ENCODE assay signal across 8 cellular contexts in genomic region chr2:74003494-74004211, GRCh38. TPM values are rescaled to one million over a fixed set of nuclear protein-coding genes. Genes with fewer than 3 reads are reported as not detected.
DNase-seq lines count a peak whose midpoint lies in the region; ATAC-seq, FAIRE-seq and TF ChIP-seq lines count a peak whose summit lies in the region.

No MANE protein-coding gene starts in this region.

- peaks cover 47 to 50% of the 10 kb centered on the region in 2 experiments for H3K4me1 ChIP-seq in K562 (replicated peaks in 1 of 2; ENCODE audit: control insufficient read depth in 2 of 2, insufficient read depth in 2 of 2, low read length in 2 of 2)
- H3K4me1 ChIP-seq in mesendoderm (ENCODE audit: control insufficient read depth, low read depth, low read length) = peaks cover 31% of the 10 kb centered on the region

- peaks cover 35% of the 10 kb centered on the region for H3K79me1 ChIP-seq in mesendoderm (ENCODE audit: low read length)

- peak overlapping the region; percentile 43 for H3K56ac ChIP-seq in mesendoderm (ENCODE audit: low read length)

- TF ChIP-seq CTCF in K562 (IDR thresholded peaks at IDR 0.05 in 2 of 3, conservative IDR thresholded peaks at IDR 0.05 in 1 of 3; ENCODE audit: insufficient read depth in 2 of 3, low read depth in 1 of 3, low read length in 3 of 3) = no peak

- in situ Hi-C loops in K562 (cut with MboI) = no loop called here

- H3K9me3 ChIP-seq in K562 (replicated peaks; ENCODE audit: control insufficient read depth, insufficient read depth, low read depth, low read length) = no peaks in the 10 kb centered on the region

- no peaks in the 10 kb centered on the region; the same call in 1 of the 2 replicates for H4K20me1 ChIP-seq in K562 (replicated peaks; ENCODE audit: control insufficient read depth, insufficient read depth, low read length)

- FAIRE-seq in K562 (lab: Jason Lieb, UNC) = peak; percentile 94

- H3K27me3 ChIP-seq in K562 (ENCODE audit: control insufficient read depth in 2 of 2, insufficient read depth in 2 of 2, low read length in 2 of 2) (no peaks in the 10 kb centered on the region), mesendoderm (ENCODE audit: insufficient read depth, low read length, poor library complexity) (no peaks in the 10 kb centered on the region)

- 0 out of 4 replicates have a peak, but pooled peaks of 1 of the 2 experiments have one; percentile 3 for TF ChIP-seq RAD21 in K562 (CRISPR knock-in tag; conservative IDR thresholded peaks at IDR 0.05 in 1 of 2, IDR thresholded peaks at IDR 0.05 in 1 of 2)

- H3K27ac ChIP-seq in K562 (ENCODE audit: extremely low read depth, low read depth, low read length) (peak overlapping the region; percentile 67; the same call in 2 of the 3 replicates), mesendoderm (ENCODE audit: low read depth, low read length) (no peak overlapping the region)

- H3K4me3 ChIP-seq in K562 = peak overlapping the region; percentile 58; the same call in 1 of the 2 replicates
- H3K4me3 ChIP-seq in mesendoderm (ENCODE audit: low read length) = no peak overlapping the region

- TF ChIP-seq POLR2A in K562 (conservative IDR thresholded peaks at IDR 0.05) = no peak

- BruUV-seq in K562 (replicated peaks; lab: Mats Ljungman, UMichigan) = no TSS peak

- H2AK5ac ChIP-seq in mesendoderm (ENCODE audit: low read length) = no peak overlapping the region

- H2AFZ ChIP-seq in K562 (ENCODE audit: low read depth, low read length) = no peak overlapping the region

- intact Hi-C loops in K562 (cut with micrococcal nuclease) = loop anchor here (5.0 kb wide), 2 partner anchors 34 to 139 kb away; no protein-coding TSS in a partner anchor

- CTCF ChIA-PET in K562 (lab: Yijun Ruan, JAX; ENCODE audit: low intra/inter-chr PET ratio) = no interaction called here

- peak; percentile 58 for ATAC-seq in K562
- ATAC-seq in HG03442 (IDR thresholded peaks at IDR 0.05; ENCODE audit: unreplicated experiment) = no peak
- ATAC-seq in HG02759 (IDR thresholded peaks at IDR 0.05; ENCODE audit: unreplicated experiment) = no peak

- no peak overlapping the region for H3K23ac ChIP-seq in mesendoderm (ENCODE audit: low read length)

- H4K5ac ChIP-seq in mesendoderm (ENCODE audit: low read length) = no peak overlapping the region

- H2BK15ac ChIP-seq in mesendoderm (replicated peaks; ENCODE audit: low read depth) = no peak overlapping the region

- no peak overlapping the region for H3K18ac ChIP-seq in mesendoderm (ENCODE audit: low read length)

- H2BK120ac ChIP-seq in mesendoderm (ENCODE audit: low read depth, low read length) = no peak overlapping the region

- POLR2A ChIA-PET in K562 (lab: Yijun Ruan, JAX) = interaction anchor here (0.6 to 2.7 kb wide), 7 partner anchors 9 to 305 kb away, joined by 3 to 19 read pairs (median 5); no protein-coding TSS in a partner anchor

- H4K8ac ChIP-seq in mesendoderm (ENCODE audit: low read depth, low read length) = no peak overlapping the region

- WGBS in K562 (ENCODE audit: insufficient coverage, low coverage, missing lambda C conversion rate) = 19% methylated on average over 8 of the region's 16 CpGs
- no CpG with 5 or more reads among the region's 16 CpGs for WGBS in mesendoderm (ENCODE audit: extremely low coverage, insufficient coverage, low lambda C conversion rate)

- H2BK5ac ChIP-seq in mesendoderm (ENCODE audit: low read length) = no peak overlapping the region

- no peak for TF ChIP-seq EP300 in K562 (IDR thresholded peaks at IDR 0.05; ENCODE audit: low read length)

- H3K4ac ChIP-seq in mesendoderm (ENCODE audit: low read depth, low read length) = no peak overlapping the region

- H3K9ac ChIP-seq in K562 (ENCODE audit: insufficient read depth in 1 of 2, low read depth in 2 of 2, low read length in 2 of 2) = peak overlapping the region; percentile 57 to 83; a peak in 3 of 4 replicates
- no peak overlapping the region for H3K9ac ChIP-seq in mesendoderm (ENCODE audit: low read length)

- peaks cover 15% of the 10 kb centered on the region; the same call in 2 of the 3 replicates for H3K36me3 ChIP-seq in K562 (ENCODE audit: control insufficient read depth, insufficient read depth, low read length)
- no peaks in the 10 kb centered on the region for H3K36me3 ChIP-seq in mesendoderm (ENCODE audit: control insufficient read depth, insufficient read depth, low read length)

- H3K79me2 ChIP-seq in K562 (ENCODE audit: control insufficient read depth, insufficient read depth, low read length) (peaks cover 92% of the 10 kb centered on the region), mesendoderm (ENCODE audit: control insufficient read depth, insufficient read depth, low read length) (peaks cover 31% of the 10 kb centered on the region)

- H3K4me2 ChIP-seq in K562 (ENCODE audit: insufficient read depth, low read length) (peak overlapping the region; percentile 97), mesendoderm (ENCODE audit: low read length) (no peak overlapping the region)

- H3K9me1 ChIP-seq in K562 (ENCODE audit: control insufficient read depth, insufficient read depth, low read length) = no peaks in the 10 kb centered on the region

- DNase-seq in AG08396 (ENCODE audit: low spot score) (peak; percentile 79), HCEC 1CT (peak; percentile 66), K562 (ENCODE audit: extremely low read depth in 1 of 4, low spot score in 3 of 4) (peak; percentile 79 to 87 (median 82)), mesendoderm (peak; percentile 76), HPDE6-E6E7 (ENCODE audit: extremely low spot score) (no peak), DMS114 treated with DMSO at 0.1 percent for 48 hours (lab: John Stamatoyannopoulos, UW; ENCODE audit: unreplicated experiment) (no peak)

TF ChIP-seq in K562, 482 proteins besides CTCF, POLR2A, EP300 and RAD21 (continues in another document):
- TF ChIP-seq FOXP4 (CRISPR knock-in tag; IDR thresholded peaks at IDR 0.05; ENCODE audit: borderline replicate concordance) (no peak), TFAM (CRISPR knock-in tag; conservative IDR thresholded peaks at IDR 0.05) (no peak), ZNF436 (CRISPR knock-in tag; IDR thresholded peaks at IDR 0.05) (no peak), ZBTB34 (CRISPR knock-in tag; IDR thresholded peaks at IDR 0.05) (no peak), DDX20 (tag; IDR thresholded peaks at IDR 0.05; ENCODE audit: low read depth) (no peak), CREB3 (tag; conservative IDR thresholded peaks at IDR 0.05; ENCODE audit: low read depth) (no peak), ZNF316 (IDR thresholded peaks at IDR 0.05) (peak; percentile 88)

RNA-seq across cellular contexts. Expression of gene TET3, which starts 18.9 kb away (rescaled TPM):
- 24.7 and 26.6 TPM in 2 replicates for total RNA-seq in K562 (2011; cell fraction: chromatin; rRNA removed; ENCODE audit: low replicate concordance)
- total RNA-seq in K562 (2011; cell fraction: nucleolus; rRNA removed) = 14.5 and 15.1 TPM in 2 replicates
- 20.1 and 32.4 TPM in 2 replicates for total RNA-seq in K562 (2011; cell fraction: nucleoplasm; rRNA removed)
- total RNA-seq in K562 (2014; rRNA removed) (4.9 and 7.1 TPM in 2 replicates), K562 (2014; rRNA removed; fragmentation: Illumina TruSeq; extraction: Trizol) (5.4 and 5.6 TPM in 2 replicates), K562 (2015; rRNA removed; fragmentation: Illumina TruSeq; extraction: Trizol) (6.3 and 6.4 TPM in 2 replicates), K562 (2021) (15.5 and 16.3 TPM in 2 replicates)
- polyA plus RNA-seq in K562 (2011; rRNA removed) (3.2 and 5.2 TPM in 2 replicates), K562 (2014; fragmentation: Illumina TruSeq; extraction: Trizol) (8.7 and 9.0 TPM in 2 replicates), K562 (2014; fragmentation: Nextera tagmentation; extraction: Ambion mirVana) (under 1 TPM; 0.35 to 0.58 TPM), K562 (2014; rRNA removed) (5.3 and 5.5 TPM in 2 replicates)
- 3.0 and 3.4 TPM in 2 replicates for polyA plus RNA-seq in K562 (2011; cell fraction: cytosol; rRNA removed)
- polyA plus RNA-seq in K562 (2011; cell fraction: nucleus; rRNA removed) = 7.8 and 14.6 TPM in 2 replicates
- polyA plus RNA-seq in K562 (2012) = 6.3 and 6.6 TPM in 2 replicates
- 6.5 and 10.2 TPM in 2 replicates for polyA minus RNA-seq in K562 (2011; rRNA and poly(A)+ RNA removed)
- 10.4 and 12.0 TPM in 2 replicates for polyA minus RNA-seq in K562 (2011; cell fraction: cytosol; rRNA and poly(A)+ RNA removed)
- polyA minus RNA-seq in K562 (2011; cell fraction: nucleus; rRNA and poly(A)+ RNA removed) = 5.7 and 7.3 TPM in 2 replicates
- 7.5 TPM for polyA plus RNA-seq in mesendoderm (2013, experiment 1 of 2)
- polyA plus RNA-seq in mesendoderm (2013, experiment 2 of 2) = 6.9 TPM

Comparison
In these comparisons a context has a peak if more than half of its experiments do, and no peak if none do; other contexts are left out.
1. DNase-seq: peak in AG08396 (single experiment), HCEC 1CT (single experiment), K562 (4 of 4) and mesendoderm (single experiment); none in HPDE6-E6E7 (single experiment) and DMS114 treated with DMSO at 0.1 percent for 48 hours (single experiment).